ENCODE assay signal across 32 cellular contexts in the genomic region with DNA sequence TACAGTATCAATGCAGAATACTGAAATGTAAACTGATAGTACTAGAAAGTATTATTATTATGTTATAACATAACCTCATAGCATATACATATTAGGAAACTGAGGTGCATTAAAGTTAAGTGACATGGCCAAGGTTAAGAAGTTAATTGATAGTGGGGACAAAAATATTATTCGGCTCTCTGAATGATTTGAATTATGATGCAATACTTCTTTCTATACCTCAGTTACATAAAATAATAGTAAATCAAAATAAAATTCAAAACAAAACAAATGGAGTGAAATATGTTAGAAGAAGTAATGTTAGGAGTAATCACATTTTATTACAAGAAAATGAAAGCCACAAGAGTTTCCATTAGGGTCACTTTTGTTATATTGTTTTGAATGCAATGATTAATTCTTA.
"Had no signal": no experiment of that assay in that cellular context is flagged by ENCODE, and none has a peak within 500 bp of the region (broad histone marks: within the 10 kb centered on the region; RNA-seq: fewer than 3 reads in every experiment).

No MANE protein-coding gene starts in this region.

- H3K4me1 ChIP-seq: adrenal gland, body of pancreas, breast epithelium had no signal

- DNase-seq: activated B cell treated with CpG ODN at 0.5 μM for 24 hours; activated CD4-positive, alpha-beta memory T cell treated with anti-CD3 and anti-CD28 coated beads for 36 hours; activated CD4-positive, alpha-beta T cell treated with anti-CD3 and anti-CD28 coated beads for 4 hours; activated CD4-positive, alpha-beta T cell treated with anti-CD3 and anti-CD28 coated beads, Interleukin-2, amount 10 ng/mL, durations not matched to agents 24 days and 14 days; activated CD4-positive, alpha-beta T cell treated with anti-CD3 and anti-CD28 coated beads, Interleukin-2, amount 50 U/mL, for 1 hour; activated CD4-positive, alpha-beta T cell treated with anti-CD3 and anti-CD28 coated beads, Interleukin-2, amount 50 U/mL, for 4 hours; activated CD4-positive, CD25-positive, alpha-beta regulatory T cell treated with anti-CD3 and anti-CD28 coated beads, Interleukin-2, amount 50 U/mL, for 72 hours; activated CD8-positive, alpha-beta memory T cell treated with anti-CD3 and anti-CD28 coated beads, Interleukin-2, amount 50 U/mL, for 4 hours; activated CD8-positive, alpha-beta T cell treated with anti-CD3 and anti-CD28 coated beads for 36 hours; activated effector memory CD4-positive, alpha-beta T cell treated with anti-CD3 and anti-CD28 coated beads, Interleukin-2, amount 50 U/mL, for 16 hours; activated gamma-delta T cell treated with Interleukin-2 at 50 U/mL for 16 hours; activated naive CD4-positive, alpha-beta T cell; activated naive CD4-positive, alpha-beta T cell treated with anti-CD3 and anti-CD28 coated beads for 36 hours; activated naive CD4-positive, alpha-beta T cell treated with anti-CD3 and anti-CD28 coated beads, Interleukin-2, amount 50 U/mL, for 16 hours; activated naive CD8-positive, alpha-beta T cell treated with anti-CD3 and anti-CD28 coated beads for 36 hours; activated T-cell treated with anti-CD3 and anti-CD28 coated beads for 4 hours; activated T-cell treated with anti-CD3 and anti-CD28 coated beads, Interleukin-2, amount 50 U/mL, for 1 hour; activated T-cell treated with anti-CD3 and anti-CD28 coated beads, Interleukin-2, amount 50 U/mL, for 4 hours; activated T-cell treated with anti-CD3 and anti-CD28 coated beads, Interleukin-2, amount 50 U/mL, for 72 hours; adrenal gland; amniotic stem cell; aorta; body of pancreas; brain microvascular endothelial cell; central memory CD4-positive, alpha-beta T cell; T-helper 2 cell; T-helper 9 cell had no signal

- ATAC-seq: activated CD8-positive, alpha-beta T cell treated with anti-CD3 and anti-CD28 coated beads for 36 hours; activated naive CD4-positive, alpha-beta T cell treated with anti-CD3 and anti-CD28 coated beads, Interleukin-2, amount 50 U/mL, for 72 hours; activated T-cell treated with anti-CD3 and anti-CD28 coated beads, Interleukin-2, amount 50 U/mL, for 4 hours; activated T-cell treated with anti-CD3 and anti-CD28 coated beads, Interleukin-2, amount 50 U/mL, for 72 hours; activated T-helper 17 cell treated with anti-CD3 and anti-CD28 coated beads, Interleukin-2, amount 50 U/mL, for 72 hours; body of pancreas had no signal

- H3K27me3 ChIP-seq: adrenal gland, body of pancreas, brain microvascular endothelial cell, breast epithelium had no signal

- H3K4me3 ChIP-seq: adrenal gland, body of pancreas, breast epithelium had no signal

- H3K27ac ChIP-seq: adrenal gland, body of pancreas, brain microvascular endothelial cell, breast epithelium, VCaP had no signal

- H3K9me3 ChIP-seq: adrenal gland, body of pancreas had no signal

- H3K36me3 ChIP-seq: adrenal gland, brain microvascular endothelial cell, breast epithelium had no signal

- FAIRE-seq: astrocyte had no signal
